In the genomic region with DNA sequence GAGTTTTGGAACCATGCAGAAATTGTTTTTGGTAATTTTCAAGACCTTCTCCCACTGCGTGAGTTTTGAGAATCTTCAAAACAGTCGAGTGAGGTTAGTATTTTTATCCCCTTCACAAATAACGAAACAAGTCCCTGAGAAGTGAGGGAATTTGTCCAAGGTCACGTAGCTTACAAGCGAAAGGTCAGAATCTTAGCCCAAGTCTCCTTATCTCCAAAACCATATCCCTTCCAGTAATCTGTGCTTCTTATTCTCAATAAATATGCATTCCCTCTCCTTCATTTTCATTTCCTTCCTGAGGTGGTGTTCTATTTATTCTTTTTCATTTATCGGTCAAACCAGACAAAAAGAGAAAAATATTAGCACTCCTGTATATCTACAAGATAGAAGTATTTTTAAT, we compare ENCODE assay signal across 1 cellular context.
TF ChIP-seq lines count a peak whose summit lies in the region.

No MANE protein-coding gene starts in this region.

TF ChIP-seq in K562, 482 proteins besides CTCF, POLR2A, EP300 and RAD21 (continued from another document):
- TF ChIP-seq RCOR1 (IDR thresholded peaks at IDR 0.05; ENCODE audit: borderline replicate concordance in 1 of 2, low read depth in 2 of 2, low read length in 2 of 2), result peak in 1 of 2 experiments; percentile 93; a peak in 2 of 4 replicates
- TF ChIP-seq HDAC2 (IDR thresholded peaks at IDR 0.05), result 0 out of 2 replicates have a peak, but pooled peaks have one; percentile 56
- TF ChIP-seq HDAC1 (IDR thresholded peaks at IDR 0.05), result peak in 1 of 2 experiments; percentile 57; a peak in 2 of 4 replicates
- peak; percentile 88 for TF ChIP-seq KDM1A (IDR thresholded peaks at IDR 0.05)
- no peak for TF ChIP-seq DPF2 (IDR thresholded peaks at IDR 0.05)
- TF ChIP-seq ARID1B (IDR thresholded peaks at IDR 0.05), result peak; percentile 38; the same call in 1 of the 2 replicates
- TF ChIP-seq CBFA2T2 (conservative IDR thresholded peaks at IDR 0.05), result peak; percentile 32; the same call in 1 of the 2 replicates
